12 cellular contexts compared by ENCODE assay signal in the genomic region with DNA sequence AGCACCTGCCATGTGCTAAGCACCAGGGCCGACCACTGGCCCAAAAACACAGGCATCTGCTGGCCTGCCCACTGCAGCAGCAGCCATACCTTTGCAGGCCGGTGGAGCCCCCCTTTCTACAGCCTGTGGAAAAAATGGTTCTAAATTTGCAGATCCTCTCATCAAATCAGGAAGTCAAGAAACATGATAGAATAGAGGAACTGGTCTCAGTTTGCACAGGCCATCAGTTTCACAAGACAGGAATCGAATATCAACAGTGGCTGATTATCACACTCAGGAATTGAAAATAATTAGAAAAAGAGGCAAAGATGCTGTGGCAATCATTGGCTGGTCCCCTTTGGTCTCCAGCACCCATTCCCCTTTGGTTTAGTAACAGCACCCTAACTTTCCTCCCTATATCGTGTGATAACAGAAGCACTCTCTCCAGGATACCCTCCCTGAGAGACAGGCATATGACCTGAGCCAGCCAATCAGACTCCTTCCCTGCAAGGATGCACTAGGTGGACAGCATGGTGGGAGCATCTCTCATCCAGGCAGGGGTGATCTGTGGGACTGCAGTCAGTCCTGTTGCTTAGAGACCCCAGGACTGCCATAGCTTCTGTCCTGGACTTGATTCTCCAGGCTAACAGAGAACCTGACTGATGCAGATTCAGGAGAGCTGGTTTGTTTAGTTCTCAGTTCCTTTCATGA.
A peak's percentile ranks its signal among the peaks of the same experiment; 100 is the strongest.
DNase-seq lines count a peak whose midpoint lies in the region; ATAC-seq and TF ChIP-seq lines count a peak whose summit lies in the region.
"Had no signal": no experiment of that assay in that cellular context is flagged by ENCODE, and none has a peak within 500 bp of the region (broad histone marks: within the 10 kb centered on the region; RNA-seq: fewer than 3 reads in every experiment).

No MANE protein-coding gene starts in this region.

- peak; percentile 78 for DNase-seq in CD1c-positive myeloid dendritic cell (ENCODE audit: extremely low spot score)
- peak; percentile 89 for DNase-seq in SKM-1 treated with dmso at 0.1 percent for 144 hours (lab: John Stamatoyannopoulos, UW; ENCODE audit: unreplicated experiment)
- peak; percentile 55 for DNase-seq in medulla oblongata (ENCODE audit: extremely low spot score)
- DNase-seq in T-helper 1 cell: no peak
- no peak for DNase-seq in NCI-H2227 (lab: John Stamatoyannopoulos, UW; ENCODE audit: unreplicated experiment)
- DNase-seq: effector memory CD8-positive, alpha-beta T cell; glutamatergic neuron; left lung; NCI-H1417 treated with DMSO at 0.1 percent for 48 hours had no signal

- H3K4me2 ChIP-seq in KMS-11: no peak overlapping the region

- H3K27me3 ChIP-seq in KMS-11 (ENCODE audit: insufficient read depth, low read depth): no peaks in the 10 kb centered on the region

- no peak overlapping the region for H3K9ac ChIP-seq in KMS-11

- H3K4me3 ChIP-seq in KMS-11 (IDR thresholded peaks at IDR 0.05; ENCODE audit: insufficient read depth, low read depth, low read length): no peak overlapping the region
- H3K4me3 ChIP-seq: left lung had no signal

- H4K20me1 ChIP-seq in KMS-11 (ENCODE audit: insufficient read depth): no peaks in the 10 kb centered on the region

- ATAC-seq in HG02885 (IDR thresholded peaks at IDR 0.05; ENCODE audit: poor library complexity, unreplicated experiment) (no peak), HG03135 (IDR thresholded peaks at IDR 0.05; ENCODE audit: unreplicated experiment) (no peak)
- ATAC-seq: effector memory CD8-positive, alpha-beta T cell had no signal

- H3K27ac ChIP-seq in KMS-11: peak overlapping the region; percentile 29; the same call in 1 of the 2 replicates

- peaks cover 26% of the 10 kb centered on the region for H3K4me1 ChIP-seq in KMS-11 (ENCODE audit: low read depth, poor library complexity, severe bottlenecking)

- no peaks in the 10 kb centered on the region for H3K79me2 ChIP-seq in KMS-11 (ENCODE audit: insufficient read depth, low read depth)

- H3K36me3 ChIP-seq in KMS-11 (ENCODE audit: insufficient read depth): no peaks in the 10 kb centered on the region
- H3K36me3 ChIP-seq: left lung had no signal

- TF ChIP-seq CTCF in KMS-11 (conservative IDR thresholded peaks at IDR 0.05; ENCODE audit: low read depth, low read length): no peak

- H2AFZ ChIP-seq in KMS-11 (ENCODE audit: low read depth): no peak overlapping the region

Comparison
In these comparisons a context has a peak if more than half of its experiments do, and no peak if none do; other contexts are left out.
1. DNase-seq: peak in CD1c-positive myeloid dendritic cell (single experiment), SKM-1 treated with dmso at 0.1 percent for 144 hours (single experiment) and medulla oblongata (single experiment); none in T-helper 1 cell (0 of 5) and NCI-H2227 (single experiment).